Comparison of ENCODE assay signal across 28 cellular contexts in the genomic region with DNA sequence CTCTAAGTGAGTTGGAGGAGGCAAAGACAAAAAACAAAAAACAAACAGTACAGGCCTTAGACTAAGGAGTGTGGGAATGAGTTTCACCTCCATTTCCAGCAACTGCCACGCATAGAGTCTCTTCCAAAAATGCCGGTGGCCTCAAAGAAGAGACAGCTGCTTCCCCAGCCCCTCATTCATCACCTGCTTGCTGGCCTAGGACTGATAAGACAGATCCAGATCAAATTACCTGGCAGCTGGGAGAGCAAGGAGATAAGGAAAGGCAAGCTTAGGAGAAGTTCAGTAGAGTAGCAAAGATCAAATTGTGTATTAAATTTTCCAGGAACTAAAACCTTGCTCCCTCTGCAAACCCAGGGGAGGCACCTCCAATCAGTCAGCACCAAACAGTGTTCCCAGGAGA.
DNase-seq lines count a peak whose midpoint lies in the region; FAIRE-seq and TF ChIP-seq lines count a peak whose summit lies in the region.
"Had no signal": no experiment of that assay in that cellular context is flagged by ENCODE, and none has a peak within 500 bp of the region (broad histone marks: within the 10 kb centered on the region; RNA-seq: fewer than 3 reads in every experiment).

No MANE protein-coding gene starts in this region.

- POLR2A ChIA-PET in H1 (lab: Charles Lee; ENCODE audit: partially characterized antibody) (no interaction called here), RWPE1 (lab: Yijun Ruan, JAX; ENCODE audit: low non-redundant PET) (no interaction called here), MCF 10A (lab: Yijun Ruan, JAX) (no interaction called here), A673 (lab: Charles Lee; ENCODE audit: low non-redundant PET) (no interaction called here)

- H3K4me2 ChIP-seq in H1 (ENCODE audit: insufficient read depth in 1 of 2, low read depth in 2 of 2, low read length in 2 of 2): no peak overlapping the region
- H3K4me2 ChIP-seq in parathyroid adenoma (ENCODE audit: low read length): no peak overlapping the region
- H3K4me2 ChIP-seq: hepatocyte had no signal

- no peak overlapping the region for H3K56ac ChIP-seq in H1 (replicated peaks; ENCODE audit: insufficient read length, low read depth, low read length)

- H3K4me3 Mint-ChIP-seq in MCF 10A (ENCODE audit: unreplicated experiment): no peak overlapping the region
- H3K4me3 Mint-ChIP-seq: activated CD4-positive, alpha-beta T cell treated with anti-CD3 and anti-CD28 coated beads, Interleukin-2, amount 10 ng/mL, durations not matched to agents 7 days and 5 days; activated naive CD8-positive, alpha-beta T cell treated with anti-CD3 and anti-CD28 coated beads, Interleukin-2, amount 50 U/mL, for 24 hours; activated T-cell treated with anti-CD3 and anti-CD28 coated beads, Interleukin-2, amount 50 U/mL, for 24 hours; CD8-positive, alpha-beta T cell; naive thymus-derived CD4-positive, alpha-beta T cell had no signal

- no peak overlapping the region for H3K4ac ChIP-seq in H1 (replicated peaks; ENCODE audit: insufficient read length, low read depth, low read length)

- no peak overlapping the region for H2BK120ac ChIP-seq in H1 (replicated peaks; ENCODE audit: low read depth, low read length)

- H2BK5ac ChIP-seq in H1 (ENCODE audit: low read depth, low read length): no peak overlapping the region

- H2AK5ac ChIP-seq in H1 (ENCODE audit: low read depth, low read length): no peak overlapping the region

- no peak for TF ChIP-seq RAD21 in H1 (IDR thresholded peaks at IDR 0.05 in 1 of 2, conservative IDR thresholded peaks at IDR 0.05 in 1 of 2; ENCODE audit: low read depth in 2 of 2, low read length in 2 of 2)

- peaks cover 25% of the 10 kb centered on the region for H3K4me1 Mint-ChIP-seq in MCF 10A (ENCODE audit: insufficient read depth, unreplicated experiment)
- H3K4me1 Mint-ChIP-seq: activated CD4-positive, alpha-beta T cell treated with anti-CD3 and anti-CD28 coated beads, Interleukin-2, amount 10 ng/mL, durations not matched to agents 7 days and 5 days; activated naive CD8-positive, alpha-beta T cell treated with anti-CD3 and anti-CD28 coated beads, Interleukin-2, amount 50 U/mL, for 24 hours; naive thymus-derived CD4-positive, alpha-beta T cell had no signal

- H2BK12ac ChIP-seq in H1 (ENCODE audit: low read depth, low read length): no peak overlapping the region

- no peak for FAIRE-seq in H1 (lab: Jason Lieb, UNC)
- FAIRE-seq: A204.1, GM18507 had no signal

- H3K23ac ChIP-seq in H1 (ENCODE audit: insufficient read length): no peak overlapping the region

- H3K9me3 Mint-ChIP-seq in MCF 10A (ENCODE audit: unreplicated experiment): no peaks in the 10 kb centered on the region
- H3K9me3 Mint-ChIP-seq: activated CD4-positive, alpha-beta T cell treated with anti-CD3 and anti-CD28 coated beads, Interleukin-2, amount 10 ng/mL, durations not matched to agents 7 days and 5 days; activated naive CD8-positive, alpha-beta T cell treated with anti-CD3 and anti-CD28 coated beads, Interleukin-2, amount 50 U/mL, for 24 hours; activated T-cell treated with anti-CD3 and anti-CD28 coated beads, Interleukin-2, amount 50 U/mL, for 24 hours; CD8-positive, alpha-beta T cell had no signal

- H3K23me2 ChIP-seq in H1 (ENCODE audit: low read depth, low read length): no peaks in the 10 kb centered on the region

- H2AFZ ChIP-seq in H1 (ENCODE audit: low read length): 0 out of 2 replicates have a peak overlapping the region, but pooled peaks have one; percentile 2
- peak overlapping the region; percentile 44 for H2AFZ ChIP-seq in parathyroid adenoma
- H2AFZ ChIP-seq: hepatocyte had no signal

- WGBS in H1 (ENCODE audit: extremely low coverage in 1 of 2, insufficient coverage in 1 of 2, insufficient read length in 1 of 2, insufficient replicate concordance in 2 of 2, low coverage in 1 of 2, low lambda C conversion rate in 2 of 2, missing lambda C conversion rate in 1 of 2), 2 experiments: 96% methylated on average over 2 of the region's 2 CpGs; no CpG with 5 or more reads in 1 of the 2 experiments

- DNase-seq in NCI-H2107 treated with DMSO at 0.1 percent for 48 hours (lab: John Stamatoyannopoulos, UW; ENCODE audit: unreplicated experiment) (peak; percentile 47), NCI-H2107 (lab: John Stamatoyannopoulos, UW) (no peak), NCI-H146 treated with DMSO at 0.1 percent for 48 hours (lab: John Stamatoyannopoulos, UW; ENCODE audit: unreplicated experiment) (peak; percentile 15), H1 (ENCODE audit: low read depth in 1 of 2, low spot score in 2 of 2) (no peak), RWPE1 (ENCODE audit: low spot score) (no peak), MCF 10A (ENCODE audit: unreplicated experiment) (no peak), A673 (ENCODE audit: low spot score) (no peak)
- DNase-seq: activated CD4-positive, alpha-beta T cell treated with anti-CD3 and anti-CD28 coated beads, Interleukin-2, amount 10 ng/mL, durations not matched to agents 7 days and 5 days; activated naive CD8-positive, alpha-beta T cell treated with anti-CD3 and anti-CD28 coated beads, Interleukin-2, amount 50 U/mL, for 24 hours; activated T-cell treated with anti-CD3 and anti-CD28 coated beads, Interleukin-2, amount 50 U/mL, for 24 hours; AML-193; CD8-positive, alpha-beta T cell; central memory CD4-positive, alpha-beta T cell; dermis blood vessel endothelial cell; gastrocnemius medialis; left cardiac atrium; naive thymus-derived CD4-positive, alpha-beta T cell; NCI-H1694; NCI-H345; nucleus accumbens; PC-3; psoas muscle; stimulated activated naive CD8-positive, alpha-beta T cell treated with anti-CD3 and anti-CD28 coated beads, Interleukin-15, Interleukin-2, amounts not matched to agents 100 U/mL and 50 U/mL, for 24 hours; testis had no signal

- no peaks in the 10 kb centered on the region for H3K27me3 ChIP-seq in H1 (replicated peaks in 1 of 4; ENCODE audit: control insufficient read depth in 3 of 4, extremely low read depth in 1 of 4, insufficient read depth in 3 of 4, low read length in 3 of 4)
- no peaks in the 10 kb centered on the region for H3K27me3 ChIP-seq in parathyroid adenoma (ENCODE audit: control insufficient read depth, insufficient read depth, low read length)
- H3K27me3 ChIP-seq in A673 (replicated peaks; ENCODE audit: insufficient read depth, low read depth, low read length, poor library complexity): no peaks in the 10 kb centered on the region
- H3K27me3 ChIP-seq: gastrocnemius medialis, hepatocyte, testis had no signal

- no peaks in the 10 kb centered on the region for H3K27me3 Mint-ChIP-seq in MCF 10A (ENCODE audit: insufficient read depth, unreplicated experiment)
- H3K27me3 Mint-ChIP-seq: activated T-cell treated with anti-CD3 and anti-CD28 coated beads, Interleukin-2, amount 50 U/mL, for 24 hours had no signal

- no peak for TF ChIP-seq POLR2A in H1 (IDR thresholded peaks at IDR 0.05; ENCODE audit: control extremely low read depth in 1 of 2, low read depth in 2 of 2, low read length in 2 of 2)

- no peaks in the 10 kb centered on the region for H3K36me3 ChIP-seq in H1 (ENCODE audit: control insufficient read depth in 2 of 4, insufficient read depth in 4 of 4, low read length in 3 of 4)
- no peaks in the 10 kb centered on the region for H3K36me3 ChIP-seq in parathyroid adenoma (ENCODE audit: control insufficient read depth, insufficient read depth, low read length)
- H3K36me3 ChIP-seq in A673 (ENCODE audit: insufficient read depth, low read length, poor library complexity, severe bottlenecking): no peaks in the 10 kb centered on the region
- H3K36me3 ChIP-seq: gastrocnemius medialis had no signal

- BruUV-seq in MCF 10A (replicated peaks; lab: Mats Ljungman, UMichigan) (no TSS peak), A673 (replicated peaks; lab: Mats Ljungman, UMichigan) (no TSS peak)

- no peak overlapping the region for H3K18ac ChIP-seq in H1 (ENCODE audit: extremely low read depth, low read length)

- no peak overlapping the region for H2BK20ac ChIP-seq in H1 (ENCODE audit: low read length)

- H3K4me3 ChIP-seq in H1 (ENCODE audit: extremely low read depth in 1 of 4, insufficient read depth in 2 of 4, low read depth in 3 of 4, low read length in 4 of 4) (no peak overlapping the region), parathyroid adenoma (ENCODE audit: low read depth, low read length) (no peak overlapping the region), A673 (ENCODE audit: low read depth, low read length, poor library complexity, severe bottlenecking) (no peak overlapping the region)
- H3K4me3 ChIP-seq: gastrocnemius medialis, hepatocyte, psoas muscle, testis had no signal

- 0 out of 2 replicates have a peak overlapping the region, but pooled peaks have one; percentile 19 for H2BK15ac ChIP-seq in H1 (ENCODE audit: low read length)

- H3K14ac ChIP-seq in H1 (ENCODE audit: insufficient read length): no peak overlapping the region

- no peaks in the 10 kb centered on the region for H4K20me1 ChIP-seq in H1 (replicated peaks in 1 of 2; ENCODE audit: control insufficient read depth in 1 of 2, insufficient read depth in 2 of 2, low read length in 2 of 2)

- no peak overlapping the region for H3K27ac ChIP-seq in H1 (ENCODE audit: low read depth, low read length)
- no peak overlapping the region for H3K27ac ChIP-seq in parathyroid adenoma
- no peak overlapping the region for H3K27ac ChIP-seq in RWPE1
- no peak overlapping the region for H3K27ac ChIP-seq in A673 (ENCODE audit: low read depth, low read length, poor library complexity, severe bottlenecking)
- H3K27ac ChIP-seq: gastrocnemius medialis, hepatocyte, psoas muscle, testis had no signal

- TF ChIP-seq CTCF in H1 (IDR thresholded peaks at IDR 0.05; ENCODE audit: control extremely low read depth in 1 of 3, insufficient read depth in 1 of 3, low read depth in 1 of 3, low read length in 3 of 3) (no peak), parathyroid adenoma (IDR thresholded peaks at IDR 0.05) (no peak), RWPE1 (conservative IDR thresholded peaks at IDR 0.05; ENCODE audit: low read depth) (no peak), MCF 10A (IDR thresholded peaks at IDR 0.05; ENCODE audit: unreplicated experiment) (no peak), A673 (conservative IDR thresholded peaks at IDR 0.05; ENCODE audit: low read depth, low read length) (no peak)

- intact Hi-C loops in MCF 10A (cut with micrococcal nuclease): no loop called here
- intact Hi-C loops in A673 (cut with micrococcal nuclease; ENCODE audit: unreplicated experiment): no loop called here

- H3K4me1 ChIP-seq in H1 (replicated peaks in 1 of 4; ENCODE audit: control insufficient read depth in 3 of 4, insufficient read depth in 4 of 4, low read length in 3 of 4) (no peaks in the 10 kb centered on the region), parathyroid adenoma (no peaks in the 10 kb centered on the region), A673 (ENCODE audit: insufficient read depth, low read length, poor library complexity, severe bottlenecking) (no peaks in the 10 kb centered on the region)

- H3K9ac ChIP-seq in H1 (replicated peaks in 1 of 4; ENCODE audit: extremely low read depth in 1 of 4, low read depth in 3 of 4, low read length in 3 of 4): no peak overlapping the region
- H3K9ac ChIP-seq in parathyroid adenoma: no peak overlapping the region

- no peak overlapping the region for H3K27ac Mint-ChIP-seq in MCF 10A (ENCODE audit: low read depth, unreplicated experiment)
- H3K27ac Mint-ChIP-seq: activated CD4-positive, alpha-beta T cell treated with anti-CD3 and anti-CD28 coated beads, Interleukin-2, amount 10 ng/mL, durations not matched to agents 7 days and 5 days; activated naive CD8-positive, alpha-beta T cell treated with anti-CD3 and anti-CD28 coated beads, Interleukin-2, amount 50 U/mL, for 24 hours; activated T-cell treated with anti-CD3 and anti-CD28 coated beads, Interleukin-2, amount 50 U/mL, for 24 hours; CD8-positive, alpha-beta T cell; naive thymus-derived CD4-positive, alpha-beta T cell had no signal

- no peaks in the 10 kb centered on the region for H3K79me2 ChIP-seq in H1 (ENCODE audit: control insufficient read depth in 1 of 2, insufficient read depth in 2 of 2, low read length in 2 of 2)
- no peaks in the 10 kb centered on the region for H3K79me2 ChIP-seq in parathyroid adenoma
- H3K79me2 ChIP-seq: hepatocyte had no signal

- no peaks in the 10 kb centered on the region for H3K9me3 ChIP-seq in H1 (ENCODE audit: insufficient read depth in 2 of 2, low read depth in 1 of 2, low read length in 1 of 2)
- no peaks in the 10 kb centered on the region for H3K9me3 ChIP-seq in parathyroid adenoma (ENCODE audit: control insufficient read depth, low read length)
- H3K9me3 ChIP-seq in A673 (ENCODE audit: low read depth, low read length, poor library complexity, severe bottlenecking): no peaks in the 10 kb centered on the region
- H3K9me3 ChIP-seq: gastrocnemius medialis, psoas muscle, testis had no signal

- H3K79me1 ChIP-seq in H1 (ENCODE audit: low read depth, low read length): no peaks in the 10 kb centered on the region

- TF ChIP-seq EP300 in H1 (IDR thresholded peaks at IDR 0.05; ENCODE audit: borderline replicate concordance in 1 of 2, low read depth in 2 of 2, low read length in 2 of 2): no peak

- CTCF ChIA-PET in H1 (lab: Charles Lee; ENCODE audit: partially characterized antibody) (interaction anchor here (0.6 to 1.1 kb wide), 2 partner anchors 157 to 1311 kb away, joined by 3 to 4 read pairs; no protein-coding TSS in a partner anchor), RWPE1 (lab: Yijun Ruan, JAX) (no interaction called here), MCF 10A (lab: Yijun Ruan, JAX) (no interaction called here), A673 (lab: Charles Lee) (no interaction called here)

- no peak overlapping the region for H4K8ac ChIP-seq in H1 (ENCODE audit: extremely low read depth, insufficient read depth, low read length)

- H4K5ac ChIP-seq in H1 (ENCODE audit: insufficient read length, low read depth, low read length): no peak overlapping the region

- peaks cover 4% of the 10 kb centered on the region for H3K36me3 Mint-ChIP-seq in MCF 10A (ENCODE audit: insufficient read depth, unreplicated experiment)
- H3K36me3 Mint-ChIP-seq: CD8-positive, alpha-beta T cell; naive thymus-derived CD4-positive, alpha-beta T cell had no signal

- no peak overlapping the region for H4K91ac ChIP-seq in H1 (replicated peaks; ENCODE audit: insufficient read length, low read length)

Comparison
In these comparisons a context has a peak if more than half of its experiments do, and no peak if none do; other contexts are left out.
1. DNase-seq: peak in NCI-H2107 treated with DMSO at 0.1 percent for 48 hours (single experiment) and NCI-H146 treated with DMSO at 0.1 percent for 48 hours (single experiment); none in NCI-H2107 (single experiment), H1 (0 of 2), RWPE1 (single experiment), MCF 10A (single experiment) and A673 (single experiment).